Comparison of ENCODE assay signal across 27 cellular contexts in genomic region chr2:187470698-187471097, GRCh38.
"Had no signal": no experiment of that assay in that cellular context is flagged by ENCODE, and none has a peak within 500 bp of the region (broad histone marks: within the 10 kb centered on the region; RNA-seq: fewer than 3 reads in every experiment).

No MANE protein-coding gene starts in this region.

- H3K27me3 Mint-ChIP-seq: activated CD4-positive, alpha-beta T cell treated with anti-CD3 and anti-CD28 coated beads for 36 hours; activated naive CD8-positive, alpha-beta T cell; activated T-cell treated with anti-CD3 and anti-CD28 coated beads, Interleukin-2, amount 50 U/mL, for 24 hours; effector memory CD8-positive, alpha-beta T cell; naive B cell had no signal

- ATAC-seq: activated CD4-positive, alpha-beta T cell treated with anti-CD3 and anti-CD28 coated beads for 36 hours; effector memory CD8-positive, alpha-beta T cell; heart right ventricle; left colon; lower lobe of right lung; stimulated activated naive CD8-positive, alpha-beta T cell treated with anti-CD3 and anti-CD28 coated beads, Interleukin-15, Interleukin-2, amounts not matched to agents 100 U/mL and 50 U/mL, for 24 hours; WTC11 had no signal

- H3K4me3 ChIP-seq: adrenal gland, ascending aorta, colonic mucosa, dorsolateral prefrontal cortex, heart right ventricle, lower lobe of right lung, neural progenitor cell, sigmoid colon, thyroid gland had no signal

- H3K9me3 Mint-ChIP-seq: activated T-cell treated with anti-CD3 and anti-CD28 coated beads, Interleukin-2, amount 50 U/mL, for 24 hours; activated T-helper 2 cell treated with anti-CD3 and anti-CD28 coated beads, Interferon-gamma antibody, Interleukin-2, Interleukin-4, amounts not matched to agents 10 μg/mL and 5 μg/mL and 100 μg/mL, durations not matched to agents 14 hours and 24 hours and 36 hours; naive B cell; neural progenitor cell; WTC11 had no signal

- H3K27me3 ChIP-seq: adrenal gland, ascending aorta, brain microvascular endothelial cell, colonic mucosa, dorsolateral prefrontal cortex, heart right ventricle, neural progenitor cell, sigmoid colon, thyroid gland had no signal

- H3K36me3 ChIP-seq: adrenal gland, colonic mucosa, neural progenitor cell, sigmoid colon, thyroid gland had no signal

- H3K4me3 Mint-ChIP-seq: activated CD4-positive, alpha-beta T cell treated with anti-CD3 and anti-CD28 coated beads for 36 hours; activated naive CD8-positive, alpha-beta T cell; activated T-cell treated with anti-CD3 and anti-CD28 coated beads, Interleukin-2, amount 50 U/mL, for 24 hours; effector memory CD8-positive, alpha-beta T cell; naive B cell; neural progenitor cell; WTC11 had no signal

- H3K27ac ChIP-seq: adrenal gland, ascending aorta, brain microvascular endothelial cell, colonic mucosa, dorsolateral prefrontal cortex, heart right ventricle, lower lobe of right lung, neural progenitor cell, sigmoid colon, thyroid gland had no signal

- H3K4me1 Mint-ChIP-seq: naive B cell, neural progenitor cell, WTC11 had no signal

- H3K4me1 ChIP-seq: adrenal gland, ascending aorta, colonic mucosa, heart right ventricle, lower lobe of right lung, neural progenitor cell, sigmoid colon, thyroid gland had no signal

- DNase-seq: activated CD4-positive, alpha-beta T cell treated with anti-CD3 and anti-CD28 coated beads for 36 hours; activated CD4-positive, alpha-beta T cell treated with anti-CD3 and anti-CD28 coated beads, Interleukin-2, amount 50 U/mL, for 4 hours; activated CD8-positive, alpha-beta memory T cell treated with anti-CD3 and anti-CD28 coated beads for 24 hours; activated CD8-positive, alpha-beta memory T cell treated with anti-CD3 and anti-CD28 coated beads, Interleukin-2, amount 50 U/mL, for 4 hours; activated naive CD4-positive, alpha-beta T cell; activated T-cell treated with anti-CD3 and anti-CD28 coated beads, Interleukin-2, amount 50 U/mL, for 24 hours; adrenal gland; brain microvascular endothelial cell; colonic mucosa; dorsolateral prefrontal cortex; effector memory CD8-positive, alpha-beta T cell; heart right ventricle; islet precursor cell; left colon; lower lobe of right lung; naive B cell; sigmoid colon; stimulated activated CD4-positive, alpha-beta T cell treated with anti-CD3 and anti-CD28 coated beads, Interleukin-4, amount 100 ng/mL, for 24 hours; stimulated activated naive CD8-positive, alpha-beta T cell treated with anti-CD3 and anti-CD28 coated beads, Interleukin-15, Interleukin-2, amounts not matched to agents 100 U/mL and 50 U/mL, for 24 hours; T-helper 1 cell; T-helper 9 cell; thyroid gland had no signal

- H3K27ac Mint-ChIP-seq: activated CD4-positive, alpha-beta T cell treated with anti-CD3 and anti-CD28 coated beads for 36 hours; activated naive CD8-positive, alpha-beta T cell; activated T-cell treated with anti-CD3 and anti-CD28 coated beads, Interleukin-2, amount 50 U/mL, for 24 hours; activated T-helper 2 cell treated with anti-CD3 and anti-CD28 coated beads, Interferon-gamma antibody, Interleukin-2, Interleukin-4, amounts not matched to agents 10 μg/mL and 5 μg/mL and 100 μg/mL, durations not matched to agents 14 hours and 24 hours and 36 hours; effector memory CD8-positive, alpha-beta T cell; naive B cell; neural progenitor cell; WTC11 had no signal

- H3K9me3 ChIP-seq: adrenal gland, ascending aorta, colonic mucosa, heart right ventricle, lower lobe of right lung, sigmoid colon, thyroid gland had no signal

- H3K36me3 Mint-ChIP-seq: activated naive CD8-positive, alpha-beta T cell; naive B cell; neural progenitor cell; WTC11 had no signal
